ENCODE assay signal across 24 cellular contexts in genomic region chr6:29760328-29760727, GRCh38. TPM values are rescaled to one million over a fixed set of nuclear protein-coding genes. Genes with fewer than 3 reads are reported as not detected.
DNase-seq lines count a peak whose midpoint lies in the region; ATAC-seq, FAIRE-seq and TF ChIP-seq lines count a peak whose summit lies in the region.
"Had no signal": no experiment of that assay in that cellular context is flagged by ENCODE, and none has a peak within 500 bp of the region (broad histone marks: within the 10 kb centered on the region; RNA-seq: fewer than 3 reads in every experiment).

No MANE protein-coding gene starts in this region.

- TF ChIP-seq POLR2A in thyroid gland (IDR thresholded peaks at IDR 0.05) = no peak

- H3K4me2 ChIP-seq in neuronal stem cell (ENCODE audit: insufficient read depth, low read length, poor library complexity, severe bottlenecking) = no peak overlapping the region
- H3K4me2 ChIP-seq: smooth muscle cell had no signal

- no peak overlapping the region for H3K4me3 ChIP-seq in colonic mucosa
- H3K4me3 ChIP-seq in neuronal stem cell (ENCODE audit: low read length in 2 of 2) = no peak overlapping the region
- H3K4me3 ChIP-seq in thyroid gland (replicated peaks in 1 of 3) = no peak overlapping the region
- H3K4me3 ChIP-seq: pancreas, SK-N-MC, smooth muscle cell had no signal

- no CpG with 5 or more reads among the region's 3 CpGs for WGBS in neuronal stem cell (ENCODE audit: extremely low coverage in 2 of 2, insufficient read length in 2 of 2, insufficient replicate concordance in 1 of 2), 2 donors
- 49 to 86% methylated on average over 2 to 3 of the region's 3 CpGs for WGBS in thyroid gland, 2 donors

- no peaks in the 10 kb centered on the region for H3K36me3 ChIP-seq in colonic mucosa
- no peaks in the 10 kb centered on the region for H3K36me3 ChIP-seq in neuronal stem cell (replicated peaks in 1 of 2; ENCODE audit: control insufficient read depth in 2 of 2, insufficient read depth in 2 of 2, low read length in 2 of 2)
- no peaks in the 10 kb centered on the region for H3K36me3 ChIP-seq in thyroid gland
- H3K36me3 ChIP-seq: pancreas had no signal

- no peak overlapping the region for H2BK15ac ChIP-seq in neuronal stem cell (ENCODE audit: low read length)

- TF ChIP-seq CTCF in colonic mucosa (IDR thresholded peaks at IDR 0.05) = no peak
- TF ChIP-seq CTCF in thyroid gland (IDR thresholded peaks at IDR 0.05) = no peak

- H3K23ac ChIP-seq in neuronal stem cell (ENCODE audit: low read depth, low read length, poor library complexity) = no peak overlapping the region

- H3K18ac ChIP-seq in neuronal stem cell (ENCODE audit: low read length) = no peak overlapping the region

- no peak overlapping the region for H3K14ac ChIP-seq in neuronal stem cell (ENCODE audit: low read length)

- H4K91ac ChIP-seq in neuronal stem cell (ENCODE audit: low read depth, low read length, poor library complexity) = no peak overlapping the region

- H3K9me3 ChIP-seq in colonic mucosa (no peaks in the 10 kb centered on the region), neuronal stem cell (replicated peaks in 1 of 2; ENCODE audit: control insufficient read depth in 2 of 2, insufficient read depth in 1 of 2, low read depth in 1 of 2, low read length in 2 of 2) (no peaks in the 10 kb centered on the region), thyroid gland (no peaks in the 10 kb centered on the region)
- H3K9me3 ChIP-seq: pancreas had no signal

- intact Hi-C loops in colonic mucosa (cut with DNase I) (no loop called here), thyroid gland (cut with DNase I) (no loop called here)

- H2BK5ac ChIP-seq in neuronal stem cell (ENCODE audit: low read length) = no peak overlapping the region

- FAIRE-seq in GM19239 (lab: Jason Lieb, UNC) = peak; percentile 18
- FAIRE-seq: pancreas had no signal

- DNase-seq in GM19239 (ENCODE audit: insufficient read length, low spot score) (no peak), NCI-H226 (peak; percentile 27), colonic mucosa (peak; percentile 30), neuronal stem cell (ENCODE audit: low spot score) (no peak), GF-D8 (lab: John Stamatoyannopoulos, UW) (no peak), thyroid gland (no peak)
- DNase-seq: activated CD8-positive, alpha-beta memory T cell treated with anti-CD3 and anti-CD28 coated beads for 24 hours; activated T-cell treated with anti-CD3 and anti-CD28 coated beads, Interleukin-2, amount 50 U/mL, for 24 hours; C1 segment of cervical spinal cord; COR-L47; DMS79 treated with DMSO at 0.1 percent for 48 hours; KBM-7; NCI-H1105 treated with DMSO at 0.1 percent for 48 hours; NCI-H2029 treated with DMSO at 0.1 percent for 48 hours; NCI-H2227 treated with DMSO at 0.1 percent for 48 hours; NCI-H69; pancreas; stimulated activated CD4-positive, alpha-beta T cell treated with anti-CD3 and anti-CD28 coated beads, Interleukin-2, amount 100 ng/mL, for 24 hours; trophoblast cell had no signal

- no peak overlapping the region for H2BK120ac ChIP-seq in neuronal stem cell (ENCODE audit: low read depth, low read length)

- H2AFZ ChIP-seq in neuronal stem cell (ENCODE audit: low read length) = peak overlapping the region; percentile 45

- H2AK5ac ChIP-seq in neuronal stem cell (ENCODE audit: low read depth, low read length) = no peak overlapping the region

- H4K8ac ChIP-seq in neuronal stem cell (ENCODE audit: low read depth, low read length) = no peak overlapping the region

- H3K4ac ChIP-seq in neuronal stem cell (ENCODE audit: low read length) = no peak overlapping the region

- ATAC-seq in HG03469 (IDR thresholded peaks at IDR 0.05; ENCODE audit: unreplicated experiment) = no peak
- ATAC-seq: pancreas had no signal

- H3K9ac ChIP-seq in colonic mucosa (ENCODE audit: low read depth in 2 of 2, low read length in 2 of 2) = no peak overlapping the region
- H3K9ac ChIP-seq in neuronal stem cell (ENCODE audit: low read depth, low read length, poor library complexity) = no peak overlapping the region

- H3K27ac ChIP-seq in colonic mucosa = no peak overlapping the region
- H3K27ac ChIP-seq in neuronal stem cell (replicated peaks; ENCODE audit: low read length) = no peak overlapping the region
- H3K27ac ChIP-seq in thyroid gland = no peak overlapping the region
- H3K27ac ChIP-seq: epithelial cell of prostate, pancreas, SK-N-MC had no signal

- H3K27me3 ChIP-seq in colonic mucosa (no peaks in the 10 kb centered on the region), neuronal stem cell (ENCODE audit: control insufficient read depth in 3 of 3, insufficient read depth in 3 of 3, low read depth in 1 of 3, low read length in 3 of 3) (peaks cover 0 to 13% (median 4%) of the 10 kb centered on the region in 3 experiments), thyroid gland (no peaks in the 10 kb centered on the region)
- H3K27me3 ChIP-seq: pancreas had no signal

- H2BK12ac ChIP-seq in neuronal stem cell (ENCODE audit: low read length) = no peak overlapping the region

- H3K4me1 ChIP-seq in colonic mucosa (no peaks in the 10 kb centered on the region), neuronal stem cell (ENCODE audit: control insufficient read depth in 2 of 2, insufficient read depth in 1 of 2, low read depth in 1 of 2, low read length in 2 of 2) (peaks cover 3 to 7% of the 10 kb centered on the region in 2 donors), thyroid gland (no peaks in the 10 kb centered on the region)
- H3K4me1 ChIP-seq: pancreas had no signal

- no peaks in the 10 kb centered on the region for H3K79me1 ChIP-seq in neuronal stem cell (ENCODE audit: low read depth, low read length)

RNA-seq across cellular contexts. Expression of gene HLA-F, which starts 37.1 kb away (rescaled TPM):
- total RNA-seq in colonic mucosa (100 to 1,000 TPM in 1 of 2 donors, 10 to 100 TPM in 1; 58.8 to 201 TPM), thyroid gland (10 to 100 TPM; 33.9 to 81.3 (median 44.6) TPM)
- polyA plus RNA-seq in neuronal stem cell (2013, experiment 1 of 2) = 2.6 TPM
- polyA plus RNA-seq in neuronal stem cell (2013, experiment 2 of 2) = 2.2 TPM
- polyA plus RNA-seq: neural cell had no signal

Comparison
In these comparisons a context has a peak if more than half of its experiments do, and no peak if none do; other contexts are left out.
1. DNase-seq: peak in NCI-H226 (single experiment) and colonic mucosa (single experiment); none in GM19239 (single experiment), neuronal stem cell (single experiment), GF-D8 (single experiment) and thyroid gland (0 of 2).